In genomic region chr17:42016411-42016831, GRCh38 we compare ENCODE assay signal across 8 cellular contexts. TPM values are rescaled to one million over a fixed set of nuclear protein-coding genes. Genes with fewer than 3 reads are reported as not detected.
DNase-seq lines count a peak whose midpoint lies in the region; ATAC-seq, FAIRE-seq and TF ChIP-seq lines count a peak whose summit lies in the region.

No MANE protein-coding gene starts in this region.

- H3K4me3 ChIP-seq in BLaER1 (peak overlapping the region; percentile 94), HUES48 (ENCODE audit: low read depth, low read length) (peak overlapping the region; percentile 82), iPS-15b (ENCODE audit: low read depth, low read length) (peak overlapping the region; percentile 94), spleen (peak overlapping the region; percentile 75 to 98 (median 92))

- TF ChIP-seq POLR2A in spleen (IDR thresholded peaks at IDR 0.05), result no peak

- H3K4me2 ChIP-seq in BLaER1, result peak overlapping the region; percentile 82

- H4K20me1 ChIP-seq in BLaER1, result peaks cover 40% of the 10 kb centered on the region

- H3K36me3 ChIP-seq in BLaER1, result peaks cover 22% of the 10 kb centered on the region
- H3K36me3 ChIP-seq in HUES48 (ENCODE audit: control insufficient read depth, insufficient read depth, low read length), result peaks cover 8% of the 10 kb centered on the region
- no peaks in the 10 kb centered on the region for H3K36me3 ChIP-seq in iPS-15b (ENCODE audit: control insufficient read depth, insufficient read depth, low read length)
- peaks cover 0 to 17% (median 0%) of the 10 kb centered on the region in 6 donors for H3K36me3 ChIP-seq in spleen

- no peaks in the 10 kb centered on the region for H3K27me3 ChIP-seq in BLaER1
- H3K27me3 ChIP-seq in HUES48 (ENCODE audit: control insufficient read depth, insufficient read depth, low read length), result no peaks in the 10 kb centered on the region
- no peaks in the 10 kb centered on the region for H3K27me3 ChIP-seq in iPS-15b (ENCODE audit: control insufficient read depth, insufficient read depth, low read length)
- no peaks in the 10 kb centered on the region for H3K27me3 ChIP-seq in spleen (replicated peaks in 1 of 7)

- H3K4me1 ChIP-seq in BLaER1, result peaks cover 41% of the 10 kb centered on the region
- peaks cover 32% of the 10 kb centered on the region for H3K4me1 ChIP-seq in HUES48 (ENCODE audit: control insufficient read depth, insufficient read depth, low read length)
- H3K4me1 ChIP-seq in iPS-15b (ENCODE audit: control insufficient read depth, insufficient read depth, low read length), result peaks cover 20% of the 10 kb centered on the region
- H3K4me1 ChIP-seq in spleen, result peaks cover 41 to 91% (median 81%) of the 10 kb centered on the region in 6 donors

- peak overlapping the region; percentile 98 for H3K27ac ChIP-seq in BLaER1
- peak overlapping the region; percentile 97 for H3K27ac ChIP-seq in HUES48 (ENCODE audit: low read depth, low read length)
- peak overlapping the region; percentile 89 to 96 (median 94) for H3K27ac ChIP-seq in spleen

- WGBS in spleen, 5 donors, result 5 to 8% (median 6%) methylated on average over 12 of the region's 12 CpGs

- H3K9me3 Mint-ChIP-seq in activated naive CD4-positive, alpha-beta T cell treated with anti-CD3 and anti-CD28 coated beads, Interleukin-2, amount 50 U/mL, for 72 hours, result peaks cover 3 to 11% of the 10 kb centered on the region in 2 donors

- H3K9me3 ChIP-seq in BLaER1, result no peaks in the 10 kb centered on the region
- H3K9me3 ChIP-seq in HUES48 (ENCODE audit: control insufficient read depth, insufficient read depth, low read length), result no peaks in the 10 kb centered on the region
- no peaks in the 10 kb centered on the region for H3K9me3 ChIP-seq in iPS-15b (ENCODE audit: control insufficient read depth, insufficient read depth, low read length)
- H3K9me3 ChIP-seq in spleen, result no peaks in the 10 kb centered on the region

- DNase-seq in activated naive CD4-positive, alpha-beta T cell treated with anti-CD3 and anti-CD28 coated beads, Interleukin-2, amount 50 U/mL, for 72 hours (ENCODE audit: low spot score in 2 of 2), result no peak
- DNase-seq in spleen (peak; percentile 70), NCI-H446 treated with DMSO at 0.1 percent for 48 hours (lab: John Stamatoyannopoulos, UW) (no peak), RCC 7860 (ENCODE audit: low spot score) (no peak)

- TF ChIP-seq CTCF in spleen (IDR thresholded peaks at IDR 0.05 in 8 of 11, conservative IDR thresholded peaks at IDR 0.05 in 3 of 11), result no peak

- H3K27ac Mint-ChIP-seq in activated naive CD4-positive, alpha-beta T cell treated with anti-CD3 and anti-CD28 coated beads, Interleukin-2, amount 50 U/mL, for 72 hours, result peak overlapping the region; percentile 98 to 100

- intact Hi-C loops in spleen (cut with DNase I; ENCODE audit: low total_unique reads), result loop anchor here (10.0 kb wide), 1 partner anchor 52 kb away; the partner anchor contains the start of gene CNP

- H3K36me3 Mint-ChIP-seq in activated naive CD4-positive, alpha-beta T cell treated with anti-CD3 and anti-CD28 coated beads, Interleukin-2, amount 50 U/mL, for 72 hours, result peaks cover 18 to 43% of the 10 kb centered on the region in 2 donors

- FAIRE-seq in RCC 7860 (lab: Jason Lieb, UNC), result no peak

- H3K9ac ChIP-seq in BLaER1 (peak overlapping the region; percentile 99), HUES48 (ENCODE audit: low read depth, low read length) (peak overlapping the region; percentile 97), iPS-15b (ENCODE audit: low read depth, low read length) (peak overlapping the region; percentile 98)

- ATAC-seq in activated naive CD4-positive, alpha-beta T cell treated with anti-CD3 and anti-CD28 coated beads, Interleukin-2, amount 50 U/mL, for 72 hours, result no peak
- ATAC-seq in HG03135 (IDR thresholded peaks at IDR 0.05; ENCODE audit: unreplicated experiment), result no peak

RNA-seq across cellular contexts. Expression of gene DNAJC7, which starts 0.8 kb away (rescaled TPM):
- 100 to 1,000 TPM; 109 to 122 TPM for total RNA-seq in activated naive CD4-positive, alpha-beta T cell treated with anti-CD3 and anti-CD28 coated beads, Interleukin-2, amount 50 U/mL, for 72 hours
- 100 to 1,000 TPM in 1 of 7 donors, 10 to 100 TPM in 6; 60.6 to 108 (median 90.4) TPM for total RNA-seq in spleen
- polyA plus RNA-seq in spleen, result 10 to 100 TPM; 68.5 to 75.7 (median 71.6) TPM

RNA-seq across cellular contexts. Expression of gene NKIRAS2, which starts 3.5 kb away (rescaled TPM):
- total RNA-seq in activated naive CD4-positive, alpha-beta T cell treated with anti-CD3 and anti-CD28 coated beads, Interleukin-2, amount 50 U/mL, for 72 hours, result 10 to 100 TPM; 16.7 to 17.5 TPM
- total RNA-seq in spleen, result 10 to 100 TPM; 20.7 to 38.8 (median 25.2) TPM
- polyA plus RNA-seq in spleen, result 10 to 100 TPM; 11.3 to 20.3 (median 12.4) TPM

RNA-seq across cellular contexts. Expression of gene C17orf113, which starts 34.0 kb away (rescaled TPM):
- under 1 TPM; 0.16 to 0.37 TPM for total RNA-seq in activated naive CD4-positive, alpha-beta T cell treated with anti-CD3 and anti-CD28 coated beads, Interleukin-2, amount 50 U/mL, for 72 hours
- total RNA-seq in spleen, result 1 to 10 TPM in 2 of 7 donors, under 1 TPM in 5; 0.43 to 1.6 (median 0.85) TPM
- polyA plus RNA-seq in spleen, result under 1 TPM; 0.35 to 0.51 (median 0.43) TPM

RNA-seq across cellular contexts. Expression of gene CNP, which starts 49.8 kb away (rescaled TPM):
- 10 to 100 TPM; 63.1 to 85.3 TPM for total RNA-seq in activated naive CD4-positive, alpha-beta T cell treated with anti-CD3 and anti-CD28 coated beads, Interleukin-2, amount 50 U/mL, for 72 hours
- 10 to 100 TPM; 29.2 to 49.8 (median 44.2) TPM for total RNA-seq in spleen
- polyA plus RNA-seq in spleen, result 10 to 100 TPM; 22.3 to 41.6 (median 25.9) TPM
